8 cellular contexts compared by ENCODE assay signal in the genomic region with DNA sequence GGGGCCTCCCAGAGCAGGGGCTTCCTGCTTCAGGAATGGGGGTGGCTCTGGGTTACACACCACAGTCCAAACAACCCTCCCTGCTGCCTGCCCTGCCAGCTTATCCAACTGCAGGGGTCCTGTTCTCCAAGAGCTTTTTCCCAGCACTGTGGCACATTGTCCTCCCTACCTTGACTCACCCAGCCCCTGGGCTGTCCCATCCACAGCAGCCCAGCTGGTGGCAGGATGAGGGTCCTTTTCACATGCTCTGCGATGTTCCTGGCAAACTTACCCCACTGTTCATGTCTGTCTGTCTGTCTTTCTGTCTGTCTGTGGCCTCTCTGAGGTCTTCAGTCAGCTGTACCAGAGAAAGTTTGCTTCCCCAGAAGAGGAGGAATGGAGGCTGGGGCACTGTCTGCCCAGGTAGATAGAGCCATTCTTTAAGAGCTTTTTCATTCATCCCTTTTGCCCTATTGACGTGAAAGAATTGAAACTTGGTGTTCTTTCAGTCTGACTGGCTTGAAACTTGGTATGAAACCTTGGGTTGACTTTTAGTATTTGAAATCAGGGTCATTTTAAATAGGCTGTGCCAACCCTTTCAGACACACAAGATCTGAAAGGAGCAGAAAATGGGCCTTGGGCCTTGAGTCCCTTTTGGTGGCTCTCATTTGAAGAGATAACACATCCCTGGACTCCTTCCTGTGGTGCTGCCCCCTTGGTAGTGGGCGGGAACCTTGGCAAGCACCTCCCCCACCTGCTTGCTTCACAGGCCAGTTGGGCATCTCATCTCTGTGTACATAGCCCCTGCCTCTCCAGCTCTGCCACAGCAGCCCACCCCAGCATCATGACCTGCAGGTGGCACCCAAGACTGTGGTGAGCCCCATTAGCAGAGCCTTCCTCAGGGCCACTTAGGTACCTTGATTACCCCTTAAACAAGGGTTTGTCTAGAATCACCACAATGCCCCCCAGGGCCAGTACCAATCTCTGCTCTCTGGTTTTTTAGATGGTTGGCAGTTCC.
DNase-seq lines count a peak whose midpoint lies in the region; ATAC-seq and TF ChIP-seq lines count a peak whose summit lies in the region.

No MANE protein-coding gene starts in this region.

- H3K4me1 ChIP-seq in right cardiac atrium (ENCODE audit: control insufficient read depth, insufficient read depth, low read length) (peaks cover 25% of the 10 kb centered on the region), stomach (peaks cover 5 to 39% (median 20%) of the 10 kb centered on the region in 4 donors)

- intact Hi-C loops in right cardiac atrium (cut with DNase I): loop anchor here (2.0 to 10.0 kb wide), 4 partner anchors 48 to 71 kb away; no protein-coding TSS in a partner anchor
- intact Hi-C loops in stomach (cut with DNase I; ENCODE audit: low total_unique reads): loop anchor here (10.0 kb wide), 1 partner anchor 58 kb away; no protein-coding TSS in a partner anchor

- H3K4me3 ChIP-seq in right cardiac atrium (ENCODE audit: low read length): no peak overlapping the region
- H3K4me3 ChIP-seq in stomach: no peak overlapping the region

- H3K9me3 ChIP-seq in right cardiac atrium (ENCODE audit: control insufficient read depth, low read length) (no peaks in the 10 kb centered on the region), stomach (no peaks in the 10 kb centered on the region)

- H3K27ac ChIP-seq in right cardiac atrium (ENCODE audit: low read length): peak overlapping the region; percentile 59
- H3K27ac ChIP-seq in stomach: peak overlapping the region in 4 of 5 donors; percentile 48 to 78 (median 64)

- DNase-seq in activated CD8-positive, alpha-beta memory T cell treated with anti-CD3 and anti-CD28 coated beads for 24 hours: peak; percentile 67
- no peak for DNase-seq in activated CD8-positive, alpha-beta memory T cell treated with anti-CD3 and anti-CD28 coated beads, Interleukin-2, amount 50 U/mL, for 48 hours
- DNase-seq in activated T-cell treated with anti-CD3 and anti-CD28 coated beads for 4 hours: peak; percentile 29
- no peak for DNase-seq in right cardiac atrium
- no peak for DNase-seq in stomach

- H3K27me3 ChIP-seq in right cardiac atrium (ENCODE audit: control insufficient read depth, insufficient read depth): no peaks in the 10 kb centered on the region
- no peaks in the 10 kb centered on the region for H3K27me3 ChIP-seq in stomach

- peak in 2 of 7 experiments; percentile 6 to 17 for TF ChIP-seq CTCF in stomach (IDR thresholded peaks at IDR 0.05)

- ATAC-seq in right cardiac atrium (peak in 1 of 2 donors; percentile 30), GM21526 (IDR thresholded peaks at IDR 0.05; ENCODE audit: low FRiP score, unreplicated experiment) (no peak), GM21528 (IDR thresholded peaks at IDR 0.05; ENCODE audit: low FRiP score, unreplicated experiment) (no peak), GM19455 (IDR thresholded peaks at IDR 0.05; ENCODE audit: unreplicated experiment) (no peak)

- TF ChIP-seq POLR2A in stomach (IDR thresholded peaks at IDR 0.05): no peak

- no peak for TF ChIP-seq EP300 in stomach (IDR thresholded peaks at IDR 0.05)

- 92% methylated on average over 3 of the region's 3 CpGs for WGBS in right cardiac atrium
- WGBS in stomach, 5 donors: 88 to 94% (median 92%) methylated on average over 3 of the region's 3 CpGs

- peaks cover 11 to 59% (median 46%) of the 10 kb centered on the region in 4 donors for H3K36me3 ChIP-seq in stomach

Comparison
In these comparisons a context has a peak if more than half of its experiments do, and no peak if none do; other contexts are left out.
1. DNase-seq: peak in activated CD8-positive, alpha-beta memory T cell treated with anti-CD3 and anti-CD28 coated beads for 24 hours (single experiment) and activated T-cell treated with anti-CD3 and anti-CD28 coated beads for 4 hours (single experiment); none in activated CD8-positive, alpha-beta memory T cell treated with anti-CD3 and anti-CD28 coated beads, Interleukin-2, amount 50 U/mL, for 48 hours (single experiment), right cardiac atrium (0 of 3) and stomach (single experiment).